In genomic region chr11:68383976-68384501, GRCh38 we compare ENCODE assay signal across 8 cellular contexts.
DNase-seq lines count a peak whose midpoint lies in the region; ATAC-seq and TF ChIP-seq lines count a peak whose summit lies in the region.

No MANE protein-coding gene starts in this region.

- peaks cover 4% of the 10 kb centered on the region for H3K27me3 Mint-ChIP-seq in glutamatergic neuron (ENCODE audit: unreplicated experiment)

- H3K9me3 Mint-ChIP-seq in glutamatergic neuron (ENCODE audit: unreplicated experiment), result no peaks in the 10 kb centered on the region

- no peaks in the 10 kb centered on the region for H3K36me3 Mint-ChIP-seq in glutamatergic neuron (ENCODE audit: unreplicated experiment)

- H3K79me2 ChIP-seq in PC-3 (ENCODE audit: low read length), result peaks cover 22% of the 10 kb centered on the region

- TF ChIP-seq CTCF in PC-3 (conservative IDR thresholded peaks at IDR 0.05; ENCODE audit: low read depth, low read length), result peak; percentile 99
- TF ChIP-seq CTCF in glutamatergic neuron (IDR thresholded peaks at IDR 0.05; ENCODE audit: partially characterized antibody, unreplicated experiment), result peak; percentile 99
- peak; percentile 84 to 91 (median 89) for TF ChIP-seq CTCF in prostate gland (IDR thresholded peaks at IDR 0.05)

- peaks cover 26% of the 10 kb centered on the region for H3K4me1 ChIP-seq in PC-3 (ENCODE audit: insufficient read depth, low read length)
- H3K4me1 ChIP-seq in prostate gland (replicated peaks), result peaks cover 20% of the 10 kb centered on the region

- no peak overlapping the region for H3K4me3 ChIP-seq in PC-3 (ENCODE audit: low read length)
- no peak overlapping the region for H3K4me3 ChIP-seq in prostate gland

- BruUV-seq in PC-3 (replicated peaks; lab: Mats Ljungman, UMichigan), result no TSS peak

- CTCF ChIA-PET in PC-3 (lab: Charles Lee), result no interaction called here

- TF ChIP-seq POLR2A in prostate gland (IDR thresholded peaks at IDR 0.05), result no peak

- no peaks in the 10 kb centered on the region for H4K20me1 ChIP-seq in PC-3 (ENCODE audit: low read length)

- peaks cover 13% of the 10 kb centered on the region for H3K4me1 Mint-ChIP-seq in glutamatergic neuron (ENCODE audit: low read depth, unreplicated experiment)

- H3K4me2 ChIP-seq in PC-3 (ENCODE audit: low read length), result no peak overlapping the region

- H2AFZ ChIP-seq in PC-3 (ENCODE audit: low read length), result no peak overlapping the region

- no peak for ATAC-seq in PC-3
- no peak for ATAC-seq in GM21423 (IDR thresholded peaks at IDR 0.05; ENCODE audit: unreplicated experiment)
- ATAC-seq in GM18909 (IDR thresholded peaks at IDR 0.05; ENCODE audit: poor library complexity, unreplicated experiment), result no peak

- H3K9me3 ChIP-seq in PC-3 (ENCODE audit: low read length), result no peaks in the 10 kb centered on the region
- no peaks in the 10 kb centered on the region for H3K9me3 ChIP-seq in prostate gland

- intact Hi-C loops in PC-3 (cut with micrococcal nuclease) (loop anchor here (5.0 to 10.0 kb wide), 3 partner anchors 51 to 127 kb away; partner anchors contain the start of gene C11orf24), prostate gland (cut with DNase I) (loop anchor here (5.0 kb wide), 4 partner anchors 58 to 127 kb away; partner anchors contain the start of genes C11orf24 and LRP5)

- H3K27ac ChIP-seq in PC-3 (ENCODE audit: low read length) (no peak overlapping the region), prostate gland (no peak overlapping the region)

- H3K27me3 ChIP-seq in PC-3 (ENCODE audit: low read length) (no peaks in the 10 kb centered on the region), prostate gland (replicated peaks; ENCODE audit: insufficient read depth) (no peaks in the 10 kb centered on the region)

- peaks cover 7% of the 10 kb centered on the region for H3F3A ChIP-seq in PC-3 (ENCODE audit: low read length, unreplicated experiment)

- H3K36me3 ChIP-seq in PC-3 (ENCODE audit: low read depth, low read length), result peaks cover 6% of the 10 kb centered on the region; the same call in 1 of the 2 replicates
- H3K36me3 ChIP-seq in prostate gland, result no peaks in the 10 kb centered on the region

- POLR2A ChIA-PET in PC-3 (lab: Charles Lee; ENCODE audit: unreplicated experiment), result no interaction called here

- WGBS in prostate gland, result 5% methylated on average over 9 of the region's 9 CpGs

- no peak overlapping the region for H3K4me3 Mint-ChIP-seq in glutamatergic neuron (ENCODE audit: unreplicated experiment)

- H3K9ac ChIP-seq in PC-3 (ENCODE audit: low read length), result no peak overlapping the region

- H3K27ac Mint-ChIP-seq in glutamatergic neuron (ENCODE audit: unreplicated experiment), result no peak overlapping the region

- peak; percentile 20 for DNase-seq in NK-92 treated with Interleukin-12 subunit alpha and Interleukin-12 subunit beta, amount 100 ng/mL, for 24 hours (lab: John Stamatoyannopoulos, UW)
- no peak for DNase-seq in NK-92 (lab: John Stamatoyannopoulos, UW; ENCODE audit: unreplicated experiment)
- DNase-seq in PC-3, result peak; percentile 68
- DNase-seq in activated effector memory CD4-positive, alpha-beta T cell treated with Interleukin-2 at 50 U/mL for 16 hours, result peak; percentile 24
- DNase-seq in glutamatergic neuron, result peak; percentile 83
- peak; percentile 47 for DNase-seq in prostate gland (ENCODE audit: low spot score)

- no peaks in the 10 kb centered on the region for H3K9me2 ChIP-seq in PC-3 (replicated peaks; ENCODE audit: low read length)
